14 cellular contexts compared by ENCODE assay signal in genomic region chr18:70132999-70133398, GRCh38.
DNase-seq lines count a peak whose midpoint lies in the region; ATAC-seq and TF ChIP-seq lines count a peak whose summit lies in the region.
"Had no signal": no experiment of that assay in that cellular context is flagged by ENCODE, and none has a peak within 500 bp of the region (broad histone marks: within the 10 kb centered on the region; RNA-seq: fewer than 3 reads in every experiment).

No MANE protein-coding gene starts in this region.

- peaks cover 58 to 60% of the 10 kb centered on the region in 2 donors for H3K36me3 Mint-ChIP-seq in CD4-positive, alpha-beta memory T cell

- H3K27me3 ChIP-seq in CD4-positive, alpha-beta memory T cell (ENCODE audit: insufficient read depth, low read length), result no peaks in the 10 kb centered on the region

- H3K27ac ChIP-seq in CD4-positive, alpha-beta memory T cell (ENCODE audit: low read depth, low read length), result no peak overlapping the region

- H3K4me3 Mint-ChIP-seq in CD4-positive, alpha-beta memory T cell, result no peak overlapping the region
- H3K4me3 Mint-ChIP-seq: central memory CD8-positive, alpha-beta T cell; natural killer cell treated with Interleukin-12 subunit alpha and Interleukin-12 subunit beta and Interleukin-15 and Interleukin-18, amount 100 ng/mL, for 72 hours had no signal

- peaks cover 0 to 2% (median under 1%) of the 10 kb centered on the region in 4 donors for H3K4me1 Mint-ChIP-seq in CD4-positive, alpha-beta memory T cell

- H3K9me3 Mint-ChIP-seq in CD4-positive, alpha-beta memory T cell, result peaks cover 0 to 8% (median 4%) of the 10 kb centered on the region in 8 donors
- H3K9me3 Mint-ChIP-seq: central memory CD8-positive, alpha-beta T cell; natural killer cell treated with Interleukin-12 subunit alpha and Interleukin-12 subunit beta and Interleukin-15 and Interleukin-18, amount 100 ng/mL, for 72 hours had no signal

- no peak overlapping the region for H3K4me3 ChIP-seq in LNCaP clone FGC (ENCODE audit: low read depth, low read length)
- H3K4me3 ChIP-seq in CD4-positive, alpha-beta memory T cell (ENCODE audit: low read length in 2 of 2), result no peak overlapping the region

- TF ChIP-seq CTCF in LNCaP clone FGC (IDR thresholded peaks at IDR 0.05; ENCODE audit: control insufficient read depth, extremely low read depth, insufficient read depth), result no peak

- H3K27me3 Mint-ChIP-seq in CD4-positive, alpha-beta memory T cell, result no peaks in the 10 kb centered on the region
- H3K27me3 Mint-ChIP-seq: central memory CD8-positive, alpha-beta T cell; natural killer cell treated with Interleukin-12 subunit alpha and Interleukin-12 subunit beta and Interleukin-15 and Interleukin-18, amount 100 ng/mL, for 72 hours had no signal

- CTCF ChIA-PET in CD4-positive, alpha-beta memory T cell (lab: Charles Lee; ENCODE audit: partially characterized antibody), result no interaction called here

- ATAC-seq in HG03108 (IDR thresholded peaks at IDR 0.05; ENCODE audit: unreplicated experiment) (no peak), HG02763 (IDR thresholded peaks at IDR 0.05; ENCODE audit: unreplicated experiment) (no peak)
- ATAC-seq: natural killer cell treated with Interleukin-12 subunit alpha and Interleukin-12 subunit beta and Interleukin-15 and Interleukin-18, amount 100 ng/mL, for 72 hours had no signal

- H3K9me3 ChIP-seq in CD4-positive, alpha-beta memory T cell (ENCODE audit: control insufficient read depth in 1 of 2, low read length in 2 of 2), result no peaks in the 10 kb centered on the region

- H3K36me3 ChIP-seq in CD4-positive, alpha-beta memory T cell (ENCODE audit: insufficient read depth, low read length), result no peaks in the 10 kb centered on the region

- POLR2A ChIA-PET in CD4-positive, alpha-beta memory T cell (lab: Charles Lee; ENCODE audit: partially characterized antibody), result no interaction called here

- DNase-seq in AG20443 (ENCODE audit: low spot score), result peak; percentile 74
- DNase-seq in LNCaP clone FGC (ENCODE audit: low read depth), result peak; percentile 90
- DNase-seq in dedifferentiated amniotic fluid mesenchymal stem cell (ENCODE audit: extremely low spot score), result peak; percentile 89
- DNase-seq in myocyte (ENCODE audit: low read depth), result peak; percentile 67
- no peak for DNase-seq in CD4-positive, alpha-beta memory T cell
- no peak for DNase-seq in NCI-H2171 treated with DMSO at 0.1 percent for 48 hours (lab: John Stamatoyannopoulos, UW)
- DNase-seq: Calu3, MM.1S, NCI-H748 treated with DMSO at 0.1 percent for 48 hours, T-helper 2 cell had no signal

- intact Hi-C loops in CD4-positive, alpha-beta memory T cell (cut with micrococcal nuclease), result loop anchor here (10.0 kb wide), 1 partner anchor 62 kb away; no protein-coding TSS in a partner anchor

- no peaks in the 10 kb centered on the region for H3K4me1 ChIP-seq in CD4-positive, alpha-beta memory T cell (ENCODE audit: insufficient read depth, low read length)

- peak overlapping the region in 1 of 7 donors; percentile 59 for H3K27ac Mint-ChIP-seq in CD4-positive, alpha-beta memory T cell
- H3K27ac Mint-ChIP-seq: natural killer cell treated with Interleukin-12 subunit alpha and Interleukin-12 subunit beta and Interleukin-15 and Interleukin-18, amount 100 ng/mL, for 72 hours had no signal

Comparison
In these comparisons a context has a peak if more than half of its experiments do, and no peak if none do; other contexts are left out.
1. DNase-seq: peak in AG20443 (single experiment), LNCaP clone FGC (single experiment), dedifferentiated amniotic fluid mesenchymal stem cell (single experiment) and myocyte (single experiment); none in CD4-positive, alpha-beta memory T cell (0 of 5) and NCI-H2171 treated with DMSO at 0.1 percent for 48 hours (single experiment).